34 cellular contexts compared by ENCODE assay signal in the genomic region with DNA sequence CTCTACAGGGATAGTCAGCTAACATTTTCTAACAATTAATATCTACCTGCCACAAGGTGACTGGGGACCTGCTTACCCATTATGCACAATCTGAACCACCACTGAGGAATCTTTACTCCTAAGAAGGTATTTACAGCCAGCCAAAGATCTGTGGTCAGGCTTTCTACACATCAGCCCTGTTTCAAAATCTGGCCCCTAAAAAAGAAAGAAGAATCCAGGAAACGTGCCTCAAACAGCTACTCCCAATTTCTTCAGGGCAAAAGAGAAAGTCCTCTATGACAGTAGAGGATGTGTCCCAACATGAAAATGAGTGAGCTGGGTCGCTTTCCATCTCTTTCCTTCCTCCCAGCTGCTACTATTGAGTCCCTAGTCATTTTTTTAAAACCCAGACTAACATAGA.
DNase-seq lines count a peak whose midpoint lies in the region; TF ChIP-seq lines count a peak whose summit lies in the region.
"Had no signal": no experiment of that assay in that cellular context is flagged by ENCODE, and none has a peak within 500 bp of the region (broad histone marks: within the 10 kb centered on the region; RNA-seq: fewer than 3 reads in every experiment).

No MANE protein-coding gene starts in this region.

- peak overlapping the region; percentile 89 for H3K27ac ChIP-seq in HL-60 (replicated peaks)
- H3K27ac ChIP-seq: ascending aorta, cardiac muscle cell, esophagus muscularis mucosa, KMS-11, RWPE1, SK-N-MC, thyroid gland had no signal

- TF ChIP-seq CTCF in HL-60 (IDR thresholded peaks at IDR 0.05; ENCODE audit: insufficient read depth, low read length), result no peak
- TF ChIP-seq CTCF in fibroblast of pulmonary artery (IDR thresholded peaks at IDR 0.05; ENCODE audit: low read length, missing control alignments), result no peak
- TF ChIP-seq CTCF in GM10266 (IDR thresholded peaks at IDR 0.05; ENCODE audit: control insufficient read depth, insufficient read depth, low read depth, missing control alignments), result no peak

- no peak overlapping the region for H3K4me3 Mint-ChIP-seq in immature natural killer cell
- H3K4me3 Mint-ChIP-seq: activated naive CD8-positive, alpha-beta T cell treated with anti-CD3 and anti-CD28 coated beads, Interleukin-2, amount 10 ng/mL, durations not matched to agents 7 days and 5 days; B cell; nephron progenitor cell; T-helper 1 cell treated with Interleukin-12 subunit alpha and Interleukin-12 subunit beta and Interleukin-4 antibody, amounts not matched to agents 30 μg/mL and 1 μg/mL, for 36 hours had no signal

- H3K36me3 Mint-ChIP-seq in immature natural killer cell, result no peaks in the 10 kb centered on the region
- H3K36me3 Mint-ChIP-seq: activated naive CD8-positive, alpha-beta T cell treated with anti-CD3 and anti-CD28 coated beads, Interleukin-2, amount 10 ng/mL, durations not matched to agents 7 days and 5 days had no signal

- no peaks in the 10 kb centered on the region for H3K27me3 ChIP-seq in HL-60 (ENCODE audit: insufficient read depth, poor library complexity, severe bottlenecking)
- H3K27me3 ChIP-seq: ascending aorta, cardiac muscle cell, esophagus muscularis mucosa, gastroesophageal sphincter, stomach, thyroid gland had no signal

- H3K9me3 Mint-ChIP-seq in immature natural killer cell, result peaks cover 0 to 4% (median 0%) of the 10 kb centered on the region in 6 donors
- H3K9me3 Mint-ChIP-seq: activated naive CD8-positive, alpha-beta T cell treated with anti-CD3 and anti-CD28 coated beads, Interleukin-2, amount 10 ng/mL, durations not matched to agents 7 days and 5 days; nephron progenitor cell; T-helper 1 cell treated with Interleukin-12 subunit alpha and Interleukin-12 subunit beta and Interleukin-4 antibody, amounts not matched to agents 30 μg/mL and 1 μg/mL, for 36 hours had no signal

- H3K27me3 Mint-ChIP-seq in immature natural killer cell (ENCODE audit: low read depth in 3 of 3), result peaks cover 0 to 9% (median 0%) of the 10 kb centered on the region in 3 donors

- H3K27ac Mint-ChIP-seq in immature natural killer cell, result no peak overlapping the region
- H3K27ac Mint-ChIP-seq: activated naive CD8-positive, alpha-beta T cell treated with anti-CD3 and anti-CD28 coated beads, Interleukin-2, amount 10 ng/mL, durations not matched to agents 7 days and 5 days; B cell; nephron progenitor cell; T-helper 1 cell treated with Interleukin-12 subunit alpha and Interleukin-12 subunit beta and Interleukin-4 antibody, amounts not matched to agents 30 μg/mL and 1 μg/mL, for 36 hours had no signal

- H3K4me1 Mint-ChIP-seq in immature natural killer cell, result no peaks in the 10 kb centered on the region
- H3K4me1 Mint-ChIP-seq: activated naive CD8-positive, alpha-beta T cell treated with anti-CD3 and anti-CD28 coated beads, Interleukin-2, amount 10 ng/mL, durations not matched to agents 7 days and 5 days; B cell had no signal

- H3K4me3 ChIP-seq in HL-60 (replicated peaks; ENCODE audit: insufficient read depth, low read length) (no peak overlapping the region), fibroblast of pulmonary artery (replicated peaks; ENCODE audit: low read depth, low read length) (no peak overlapping the region)
- H3K4me3 ChIP-seq: ascending aorta, cardiac muscle cell, coronary artery, esophagus muscularis mucosa, gastroesophageal sphincter, mucosa of descending colon, SK-N-MC, stomach, thyroid gland had no signal

- DNase-seq in AG20443 (ENCODE audit: low spot score) (peak; percentile 30), HL-60 (ENCODE audit: low read depth in 1 of 2, low spot score in 1 of 2) (peak in 1 of 2 experiments; percentile 79), SIG-M5 (lab: John Stamatoyannopoulos, UW) (peak; percentile 13), fibroblast of pulmonary artery (ENCODE audit: low read depth) (peak; percentile 8), Ammon's horn (ENCODE audit: low spot score) (no peak), GM10266 (ENCODE audit: extremely low spot score) (no peak), immature natural killer cell (no peak), ecto neural progenitor cell (ENCODE audit: low spot score) (no peak)
- DNase-seq: activated CD4-positive, alpha-beta T cell treated with anti-CD3 and anti-CD28 coated beads, Interleukin-2, amount 50 U/mL, for 4 hours; activated gamma-delta T cell treated with Interleukin-2 at 50 U/mL for 16 hours; activated naive CD8-positive, alpha-beta T cell treated with anti-CD3 and anti-CD28 coated beads, Interleukin-2, amount 10 ng/mL, durations not matched to agents 7 days and 5 days; activated T-cell treated with anti-CD3 and anti-CD28 coated beads, Interleukin-2, amount 50 U/mL, for 48 hours; COR-L47; left cardiac atrium; MM.1S; mucosa of descending colon; NCI-H1436; NCI-H2081; NCI-H345; NCI-H748 treated with DMSO at 0.1 percent for 48 hours; nephron progenitor cell; stimulated activated CD4-positive, alpha-beta T cell treated with anti-CD3 and anti-CD28 coated beads, Interleukin-4, amount 100 ng/mL, for 1 hour; stomach; thyroid gland had no signal

Comparison
In these comparisons a context has a peak if more than half of its experiments do, and no peak if none do; other contexts are left out.
1. DNase-seq: peak in AG20443 (single experiment), SIG-M5 (single experiment) and fibroblast of pulmonary artery (single experiment); none in Ammon's horn (single experiment), GM10266 (single experiment), immature natural killer cell (0 of 3) and ecto neural progenitor cell (single experiment).